Comparison of ENCODE assay signal across 13 cellular contexts in the genomic region with DNA sequence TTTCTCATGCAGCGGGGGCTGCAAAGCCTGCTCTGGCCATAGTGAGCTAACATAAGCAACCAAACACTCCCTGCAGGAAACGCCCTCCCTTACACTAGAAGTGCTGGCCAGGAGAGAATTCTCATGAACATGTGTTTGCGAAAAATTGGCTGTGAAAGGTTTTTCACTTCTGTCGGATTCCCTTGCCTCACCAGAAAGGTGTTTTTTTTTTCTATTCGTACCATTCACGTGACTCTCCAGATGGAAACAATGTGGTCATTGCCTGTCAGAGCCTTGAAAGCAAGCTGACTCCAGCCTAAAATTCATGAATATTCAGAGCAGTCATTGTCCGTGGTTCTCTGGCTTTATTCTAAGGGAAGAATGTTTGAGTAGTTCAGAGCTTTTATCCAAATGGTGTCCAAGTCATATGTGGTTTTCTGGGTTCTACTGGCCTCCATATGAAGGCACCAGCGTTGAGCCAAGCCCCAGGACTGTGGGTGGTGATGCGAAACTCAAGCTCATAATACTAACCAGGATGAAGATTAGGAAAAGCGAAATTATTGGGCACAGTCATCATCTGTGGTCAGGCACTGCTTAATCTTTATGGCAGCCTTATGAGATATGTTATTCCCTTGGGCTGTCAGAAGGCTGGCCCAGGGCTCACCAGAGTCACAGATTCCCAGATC.
A peak's percentile ranks its signal among the peaks of the same experiment; 100 is the strongest.
DNase-seq lines count a peak whose midpoint lies in the region; ATAC-seq and TF ChIP-seq lines count a peak whose summit lies in the region.
"Had no signal": no experiment of that assay in that cellular context is flagged by ENCODE, and none has a peak within 500 bp of the region (broad histone marks: within the 10 kb centered on the region; RNA-seq: fewer than 3 reads in every experiment).

No MANE protein-coding gene starts in this region.

- H3K4me1 ChIP-seq in endodermal cell (ENCODE audit: control insufficient read depth, insufficient read depth, low read length), result no peaks in the 10 kb centered on the region
- no peaks in the 10 kb centered on the region for H3K4me1 ChIP-seq in mesenchymal stem cell (ENCODE audit: control insufficient read depth, insufficient read depth, low read depth, low read length)
- no peaks in the 10 kb centered on the region for H3K4me1 ChIP-seq in thymus (ENCODE audit: control insufficient read depth, insufficient read depth, low read length)

- no peak for ATAC-seq in HG03354 (IDR thresholded peaks at IDR 0.05; ENCODE audit: poor library complexity, severe bottlenecking, unreplicated experiment)
- ATAC-seq: stimulated activated naive CD8-positive, alpha-beta T cell treated with anti-CD3 and anti-CD28 coated beads, Interleukin-15, amount 100 ng/mL, for 72 hours had no signal

- 80 to 86% methylated on average over 10 of the region's 10 CpGs for WGBS in endodermal cell (ENCODE audit: insufficient coverage in 1 of 2, insufficient read length in 1 of 2), 2 experiments
- 82% methylated on average over 10 of the region's 10 CpGs for WGBS in mesenchymal stem cell
- 94% methylated on average over 10 of the region's 10 CpGs for WGBS in thymus

- peak overlapping the region; percentile 67 for H3K27ac Mint-ChIP-seq in endodermal cell

- H2BK12ac ChIP-seq in mesenchymal stem cell (ENCODE audit: low read length in 2 of 2), result no peak overlapping the region

- no peaks in the 10 kb centered on the region for H3K9me3 Mint-ChIP-seq in endodermal cell
- H3K9me3 Mint-ChIP-seq: stimulated activated naive CD8-positive, alpha-beta T cell treated with anti-CD3 and anti-CD28 coated beads, Interleukin-15, amount 100 ng/mL, for 72 hours had no signal

- H3K9me3 ChIP-seq in endodermal cell (ENCODE audit: control insufficient read depth, low read length) (no peaks in the 10 kb centered on the region), mesenchymal stem cell (ENCODE audit: control insufficient read depth, low read length) (no peaks in the 10 kb centered on the region), thymus (ENCODE audit: control insufficient read depth) (no peaks in the 10 kb centered on the region)

- H3K27ac ChIP-seq in endodermal cell (ENCODE audit: low read depth, low read length) (peak overlapping the region; percentile 81), mesenchymal stem cell (ENCODE audit: low read length, poor library complexity, severe bottlenecking) (no peak overlapping the region), thymus (ENCODE audit: low read depth) (peak overlapping the region; percentile 18)
- H3K27ac ChIP-seq: 22Rv1 had no signal

- no peaks in the 10 kb centered on the region for H3K27me3 Mint-ChIP-seq in endodermal cell (ENCODE audit: insufficient read depth)
- H3K27me3 Mint-ChIP-seq: stimulated activated naive CD8-positive, alpha-beta T cell treated with anti-CD3 and anti-CD28 coated beads, Interleukin-15, amount 100 ng/mL, for 72 hours had no signal

- H3K4me1 Mint-ChIP-seq in endodermal cell, result no peaks in the 10 kb centered on the region

- H3K14ac ChIP-seq in mesenchymal stem cell (ENCODE audit: low read length in 2 of 2), result no peak overlapping the region

- no peak overlapping the region for H3K4me3 Mint-ChIP-seq in endodermal cell
- H3K4me3 Mint-ChIP-seq: stimulated activated naive CD8-positive, alpha-beta T cell treated with anti-CD3 and anti-CD28 coated beads, Interleukin-15, amount 100 ng/mL, for 72 hours had no signal

- no peak overlapping the region for H4K91ac ChIP-seq in mesenchymal stem cell (ENCODE audit: low read length)

- peaks cover 2% of the 10 kb centered on the region for H3K79me1 ChIP-seq in mesenchymal stem cell (replicated peaks; ENCODE audit: low read length, poor library complexity, severe bottlenecking)

- no peak for TF ChIP-seq CTCF in endodermal cell (conservative IDR thresholded peaks at IDR 0.05)

- DNase-seq in DMS 273 (lab: John Stamatoyannopoulos, UW; ENCODE audit: unreplicated experiment) (peak; percentile 13), DMS 273 treated with DMSO at 0.1 percent for 48 hours (lab: John Stamatoyannopoulos, UW) (no peak), endodermal cell (peak; percentile 38), mesenchymal stem cell (no peak), NCI-H748 (lab: John Stamatoyannopoulos, UW; ENCODE audit: unreplicated experiment) (no peak), NCI-H510A (lab: John Stamatoyannopoulos, UW) (no peak)
- DNase-seq: amniotic stem cell; EL; NCI-H774; stimulated activated naive CD8-positive, alpha-beta T cell treated with anti-CD3 and anti-CD28 coated beads, Interleukin-15, amount 100 ng/mL, for 72 hours had no signal

- peaks cover 55% of the 10 kb centered on the region for H3K36me3 Mint-ChIP-seq in endodermal cell (ENCODE audit: low read depth)

- no peak overlapping the region for H2AFZ ChIP-seq in mesenchymal stem cell (ENCODE audit: low read depth, low read length)

- H3K27me3 ChIP-seq in endodermal cell (ENCODE audit: control insufficient read depth, insufficient read depth, low read length, poor library complexity, severe bottlenecking) (no peaks in the 10 kb centered on the region), mesenchymal stem cell (ENCODE audit: control insufficient read depth in 1 of 2, insufficient read depth in 1 of 2, low read length in 2 of 2) (no peaks in the 10 kb centered on the region), thymus (ENCODE audit: control insufficient read depth, insufficient read depth) (no peaks in the 10 kb centered on the region)

- H3K9ac ChIP-seq in endodermal cell (ENCODE audit: extremely low read depth, low read length, poor library complexity, severe bottlenecking) (no peak overlapping the region), mesenchymal stem cell (ENCODE audit: low read length) (peak overlapping the region; percentile 42)

- no peak overlapping the region for H2BK15ac ChIP-seq in mesenchymal stem cell (ENCODE audit: low read depth, poor library complexity, severe bottlenecking)

- H3K18ac ChIP-seq in mesenchymal stem cell (ENCODE audit: low read depth in 1 of 2, low read length in 2 of 2), result no peak overlapping the region

- H2AK5ac ChIP-seq in mesenchymal stem cell (ENCODE audit: low read length, severe bottlenecking), result no peak overlapping the region

- H3K4me3 ChIP-seq in endodermal cell (ENCODE audit: low read length) (no peak overlapping the region), mesenchymal stem cell (ENCODE audit: insufficient read depth in 1 of 2, low read depth in 1 of 2, low read length in 2 of 2) (no peak overlapping the region), thymus (ENCODE audit: low read length) (no peak overlapping the region)

- no peak overlapping the region for H3K23ac ChIP-seq in mesenchymal stem cell (ENCODE audit: low read length in 2 of 2)

- no peak overlapping the region for H2BK120ac ChIP-seq in mesenchymal stem cell (ENCODE audit: low read depth, low read length)

- no peak overlapping the region for H3K4me2 ChIP-seq in mesenchymal stem cell (ENCODE audit: low read length, poor library complexity, severe bottlenecking)

- H4K8ac ChIP-seq in mesenchymal stem cell (ENCODE audit: low read length), result no peak overlapping the region

- no peak overlapping the region for H2BK5ac ChIP-seq in mesenchymal stem cell (ENCODE audit: low read depth, low read length, poor library complexity, severe bottlenecking)

- peaks cover 74% of the 10 kb centered on the region for H3K36me3 ChIP-seq in endodermal cell (ENCODE audit: control insufficient read depth, insufficient read depth, low read length)
- peaks cover 29 to 51% of the 10 kb centered on the region in 2 experiments for H3K36me3 ChIP-seq in mesenchymal stem cell (ENCODE audit: control insufficient read depth in 1 of 2, insufficient read depth in 2 of 2, low read depth in 1 of 2, low read length in 2 of 2)
- no peaks in the 10 kb centered on the region for H3K36me3 ChIP-seq in thymus (ENCODE audit: control insufficient read depth, insufficient read depth)

- no peak overlapping the region for H3K4ac ChIP-seq in mesenchymal stem cell (ENCODE audit: low read depth in 1 of 2, low read length in 2 of 2)

Comparison
In these comparisons a context has a peak if more than half of its experiments do, and no peak if none do; other contexts are left out.
1. DNase-seq: peak in DMS 273 (single experiment) and endodermal cell (single experiment); none in DMS 273 treated with DMSO at 0.1 percent for 48 hours (single experiment), mesenchymal stem cell (single experiment), NCI-H748 (single experiment) and NCI-H510A (single experiment).